In the genomic region with DNA sequence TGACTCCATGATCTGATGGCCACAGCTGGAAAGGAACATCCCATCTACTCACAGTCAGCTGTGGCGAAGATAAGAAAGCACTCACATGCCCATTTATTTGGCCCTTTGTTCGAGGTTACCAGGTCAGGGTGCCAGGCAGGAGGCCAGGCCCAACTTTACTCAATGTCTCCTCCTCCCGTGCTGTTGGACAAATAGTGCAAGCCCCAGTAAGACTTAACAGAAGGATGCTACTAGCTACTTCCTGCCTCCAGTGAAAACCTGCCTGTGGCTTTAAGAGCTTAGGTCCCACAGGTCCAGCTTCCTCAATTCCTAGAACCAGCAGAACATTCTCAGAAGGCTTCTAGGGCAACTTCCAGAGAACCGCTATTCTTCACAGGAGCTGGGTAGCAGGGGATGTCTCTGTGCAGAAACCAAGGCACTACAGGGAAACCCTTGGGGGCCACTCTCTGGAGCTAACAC, we compare ENCODE assay signal across 21 cellular contexts. TPM values are rescaled to one million over a fixed set of nuclear protein-coding genes. Genes with fewer than 3 reads are reported as not detected.
DNase-seq lines count a peak whose midpoint lies in the region; ATAC-seq and TF ChIP-seq lines count a peak whose summit lies in the region.
"Had no signal": no experiment of that assay in that cellular context is flagged by ENCODE, and none has a peak within 500 bp of the region (broad histone marks: within the 10 kb centered on the region; RNA-seq: fewer than 3 reads in every experiment).

No MANE protein-coding gene starts in this region.

- no peaks in the 10 kb centered on the region for H3K9me3 ChIP-seq in lung (ENCODE audit: control insufficient read depth in 2 of 2, insufficient read depth in 1 of 2, low read length in 1 of 2)
- H3K9me3 ChIP-seq: transverse colon had no signal

- no peak for TF ChIP-seq CTCF in lung (IDR thresholded peaks at IDR 0.05; ENCODE audit: control extremely low read depth, extremely low read depth)

- H3K36me3 ChIP-seq in lung (ENCODE audit: control insufficient read depth in 2 of 2, insufficient read depth in 2 of 2, low read length in 2 of 2) = no peaks in the 10 kb centered on the region
- H3K36me3 ChIP-seq: brain microvascular endothelial cell, transverse colon had no signal

- no peaks in the 10 kb centered on the region for H3K27me3 ChIP-seq in lung (ENCODE audit: control insufficient read depth, insufficient read depth)
- H3K27me3 ChIP-seq: transverse colon had no signal

- no peak for DNase-seq in activated CD4-positive, CD25-positive, alpha-beta regulatory T cell treated with anti-CD3 and anti-CD28 coated beads, Interleukin-2, amount 50 U/mL, for 72 hours
- peak; percentile 27 to 32 for DNase-seq in Kasumi-1 (lab: John Stamatoyannopoulos, UW)
- DNase-seq in UCSD-AML1 (lab: John Stamatoyannopoulos, UW; ENCODE audit: unreplicated experiment) = peak; percentile 53
- no peak for DNase-seq in lung (ENCODE audit: low spot score)
- DNase-seq in HT-29 (ENCODE audit: low spot score) = no peak
- no peak for DNase-seq in OCI-M2 (lab: John Stamatoyannopoulos, UW; ENCODE audit: unreplicated experiment)
- DNase-seq: 8988T; activated CD4-positive, alpha-beta T cell treated with anti-CD3 and anti-CD28 coated beads for 48 hours; activated gamma-delta T cell; brain microvascular endothelial cell; DMS79; hypothalamus; kidney glomerular epithelial cell; NCI-H187 treated with DMSO at 0.1 percent for 48 hours; NCI-H524 treated with DMSO at 0.1 percent for 48 hours; stimulated activated CD4-positive, alpha-beta T cell treated with anti-CD3 and anti-CD28 coated beads, Interleukin-4, amount 100 ng/mL, for 24 hours; transverse colon had no signal

- WGBS in lung, 2 donors = 42 to 58% methylated on average over 4 of the region's 4 CpGs

- no peak overlapping the region for H3K4me3 ChIP-seq in lung
- H3K4me3 ChIP-seq: transverse colon had no signal

- peak; percentile 48 to 51 for ATAC-seq in activated CD4-positive, CD25-positive, alpha-beta regulatory T cell treated with anti-CD3 and anti-CD28 coated beads, Interleukin-2, amount 50 U/mL, for 24 hours
- ATAC-seq in lung (ENCODE audit: insufficient read depth, low FRiP score) (peak; percentile 2), GM21528 (IDR thresholded peaks at IDR 0.05; ENCODE audit: low FRiP score, unreplicated experiment) (no peak)
- ATAC-seq: Panc1 had no signal

- H3K4me1 ChIP-seq in lung (ENCODE audit: control insufficient read depth in 2 of 2, insufficient read depth in 2 of 2, low read length in 2 of 2) = no peaks in the 10 kb centered on the region
- H3K4me1 ChIP-seq: transverse colon had no signal

- H3K27ac ChIP-seq in lung (ENCODE audit: low read depth in 1 of 2, low read length in 1 of 2) = no peak overlapping the region
- H3K27ac ChIP-seq: brain microvascular endothelial cell, C4-2B, transverse colon had no signal

RNA-seq across cellular contexts. Expression of a gene that starts 12.9 kb away (rescaled TPM):
- 10 to 100 TPM; 51.5 to 55.0 TPM for total RNA-seq in lung
- 10 to 100 TPM; 16.2 to 16.9 TPM for polyA plus RNA-seq in lung
- total RNA-seq in HT-29 (2014; rRNA removed; shearing (Covaris generic)) = 24.0 and 28.6 TPM in 2 replicates

RNA-seq across cellular contexts. Expression of a gene that starts 29.4 kb away (rescaled TPM):
- total RNA-seq in lung = 10 to 100 TPM in 1 of 2 donors, 1 to 10 TPM in 1; 5.4 to 27.2 TPM
- 10 to 100 TPM; 21.1 to 35.9 TPM for polyA plus RNA-seq in lung
- 28.3 and 37.2 TPM in 2 replicates for total RNA-seq in HT-29 (2014; rRNA removed; shearing (Covaris generic))

RNA-seq across cellular contexts. Expression of a gene that starts 51.1 kb away (rescaled TPM):
- total RNA-seq in lung = 10 to 100 TPM in 1 of 2 donors, 1 to 10 TPM in 1; 5.1 to 15.4 TPM
- polyA plus RNA-seq in lung = 1 to 10 TPM; 4.7 to 6.3 TPM
- total RNA-seq in HT-29 (2014; rRNA removed; shearing (Covaris generic)) = 2.9 and 4.0 TPM in 2 replicates

Comparison
In these comparisons a context has a peak if more than half of its experiments do, and no peak if none do; other contexts are left out.
1. DNase-seq: peak in Kasumi-1 (2 of 2) and UCSD-AML1 (single experiment); none in activated CD4-positive, CD25-positive, alpha-beta regulatory T cell treated with anti-CD3 and anti-CD28 coated beads, Interleukin-2, amount 50 U/mL, for 72 hours (single experiment), lung (single experiment), HT-29 (single experiment) and OCI-M2 (single experiment).